ENCODE assay signal across 2 cellular contexts in the genomic region with DNA sequence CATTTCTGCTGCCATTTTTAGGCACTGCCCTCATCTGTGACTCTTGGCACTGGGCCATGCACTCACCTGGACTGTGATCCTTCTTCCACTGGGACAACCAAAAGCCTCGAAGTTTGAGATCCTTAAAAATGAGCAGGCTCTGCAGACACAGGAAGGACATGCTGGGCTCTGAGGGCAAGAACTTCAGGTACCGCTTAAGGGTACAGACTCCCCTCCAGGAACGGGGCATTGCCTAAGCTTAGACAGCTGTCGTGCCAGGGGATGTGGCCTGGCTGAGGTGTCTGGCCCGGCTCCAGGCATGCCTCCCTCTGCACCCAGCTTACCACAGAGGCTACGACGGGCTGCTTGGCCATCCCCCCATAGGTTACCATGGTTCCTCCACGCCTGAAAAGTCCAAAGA.
TF ChIP-seq lines count a peak whose summit lies in the region.

No MANE protein-coding gene starts in this region.

TF ChIP-seq in HepG2, 621 proteins besides CTCF, POLR2A, EP300 and RAD21 (continued from another document):
- TF ChIP-seq, protein P1, sequence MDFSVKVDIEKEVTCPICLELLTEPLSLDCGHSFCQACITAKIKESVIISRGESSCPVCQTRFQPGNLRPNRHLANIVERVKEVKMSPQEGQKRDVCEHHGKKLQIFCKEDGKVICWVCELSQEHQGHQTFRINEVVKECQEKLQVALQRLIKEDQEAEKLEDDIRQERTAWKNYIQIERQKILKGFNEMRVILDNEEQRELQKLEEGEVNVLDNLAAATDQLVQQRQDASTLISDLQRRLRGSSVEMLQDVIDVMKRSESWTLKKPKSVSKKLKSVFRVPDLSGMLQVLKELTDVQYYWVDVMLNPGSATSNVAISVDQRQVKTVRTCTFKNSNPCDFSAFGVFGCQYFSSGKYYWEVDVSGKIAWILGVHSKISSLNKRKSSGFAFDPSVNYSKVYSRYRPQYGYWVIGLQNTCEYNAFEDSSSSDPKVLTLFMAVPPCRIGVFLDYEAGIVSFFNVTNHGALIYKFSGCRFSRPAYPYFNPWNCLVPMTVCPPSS (IDR thresholded peaks at IDR 0.05) = no peak

TF ChIP-seq in GM23338, 12 proteins besides CTCF, POLR2A, EP300 and RAD21 (continued from another document):
- TF ChIP-seq, protein P2, sequence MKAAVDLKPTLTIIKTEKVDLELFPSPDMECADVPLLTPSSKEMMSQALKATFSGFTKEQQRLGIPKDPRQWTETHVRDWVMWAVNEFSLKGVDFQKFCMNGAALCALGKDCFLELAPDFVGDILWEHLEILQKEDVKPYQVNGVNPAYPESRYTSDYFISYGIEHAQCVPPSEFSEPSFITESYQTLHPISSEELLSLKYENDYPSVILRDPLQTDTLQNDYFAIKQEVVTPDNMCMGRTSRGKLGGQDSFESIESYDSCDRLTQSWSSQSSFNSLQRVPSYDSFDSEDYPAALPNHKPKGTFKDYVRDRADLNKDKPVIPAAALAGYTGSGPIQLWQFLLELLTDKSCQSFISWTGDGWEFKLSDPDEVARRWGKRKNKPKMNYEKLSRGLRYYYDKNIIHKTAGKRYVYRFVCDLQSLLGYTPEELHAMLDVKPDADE (IDR thresholded peaks at IDR 0.05) = no peak
- TF ChIP-seq EZH2phosphoT487 (IDR thresholded peaks at IDR 0.05; ENCODE audit: unreplicated experiment) = no peak
